9 cellular contexts compared by ENCODE assay signal in genomic region chr12:99043319-99043914, GRCh38.
A peak's percentile ranks its signal among the peaks of the same experiment; 100 is the strongest.
DNase-seq lines count a peak whose midpoint lies in the region; ATAC-seq, FAIRE-seq and TF ChIP-seq lines count a peak whose summit lies in the region.
"Had no signal": no experiment of that assay in that cellular context is flagged by ENCODE, and none has a peak within 500 bp of the region (broad histone marks: within the 10 kb centered on the region; RNA-seq: fewer than 3 reads in every experiment).

No MANE protein-coding gene starts in this region.

- H3K9me3 ChIP-seq in CD4-positive, alpha-beta T cell (ENCODE audit: control insufficient read depth, low read length) = peaks cover 5% of the 10 kb centered on the region
- peaks cover 3% of the 10 kb centered on the region; the same call in 1 of the 2 replicates for H3K9me3 ChIP-seq in Karpas-422 (ENCODE audit: low read length)
- H3K9me3 ChIP-seq in adrenal gland (replicated peaks in 1 of 3) = no peaks in the 10 kb centered on the region
- H3K9me3 ChIP-seq in right atrium auricular region = peaks cover 0 to 13% of the 10 kb centered on the region in 2 donors
- H3K9me3 ChIP-seq in sigmoid colon = peaks cover 0 to 7% (median 0%) of the 10 kb centered on the region in 4 donors

- H4K20me1 ChIP-seq in Karpas-422 (ENCODE audit: insufficient read depth, low read depth, low read length) = no peaks in the 10 kb centered on the region

- H3K4me3 ChIP-seq in Karpas-422 (ENCODE audit: low read length) (no peak overlapping the region), adrenal gland (no peak overlapping the region), right atrium auricular region (no peak overlapping the region), sigmoid colon (no peak overlapping the region)

- no peaks in the 10 kb centered on the region for H3K4me1 Mint-ChIP-seq in CD4-positive, alpha-beta T cell (ENCODE audit: low read depth)

- H3K4me2 ChIP-seq in Karpas-422 (ENCODE audit: low read depth, low read length, poor library complexity, severe bottlenecking) = peak overlapping the region; percentile 34

- no peaks in the 10 kb centered on the region for H3K79me2 ChIP-seq in Karpas-422 (ENCODE audit: low read length)

- no peak overlapping the region for H2AFZ ChIP-seq in Karpas-422 (ENCODE audit: low read length)

- H3K9ac ChIP-seq in Karpas-422 (ENCODE audit: low read length) = peak overlapping the region; percentile 48; the same call in 1 of the 2 replicates

- CTCF ChIA-PET in CD4-positive, alpha-beta T cell (lab: Charles Lee) = interaction anchor here (0.7 to 1.6 kb wide), 2 partner anchors 11 to 61 kb away, joined by 3 to 4 read pairs; no protein-coding TSS in a partner anchor

- no peaks in the 10 kb centered on the region for H3K27me3 ChIP-seq in CD4-positive, alpha-beta T cell (ENCODE audit: control insufficient read depth, insufficient read depth, low read length)
- H3K27me3 ChIP-seq in Karpas-422 (ENCODE audit: low read length) = no peaks in the 10 kb centered on the region
- H3K27me3 ChIP-seq in adrenal gland = no peaks in the 10 kb centered on the region
- H3K27me3 ChIP-seq in right atrium auricular region = no peaks in the 10 kb centered on the region
- no peaks in the 10 kb centered on the region for H3K27me3 ChIP-seq in sigmoid colon

- H3K4me1 ChIP-seq in Karpas-422 (ENCODE audit: low read length) (peaks cover 70% of the 10 kb centered on the region), adrenal gland (replicated peaks in 1 of 2) (no peaks in the 10 kb centered on the region), right atrium auricular region (no peaks in the 10 kb centered on the region), sigmoid colon (no peaks in the 10 kb centered on the region)

- WGBS in adrenal gland, 4 donors = 51 to 59% (median 56%) methylated on average over 2 of the region's 2 CpGs
- WGBS in sigmoid colon, 2 donors = 58 to 75% methylated on average over 2 of the region's 2 CpGs

- DNase-seq in CD4-positive, alpha-beta T cell = peak in 5 of 10 experiments; percentile 3 to 25 (median 16)
- DNase-seq in Karpas-422 = peak; percentile 94
- peak; percentile 35 for DNase-seq in RCC 7860 (ENCODE audit: low spot score)
- peak; percentile 50 to 87 (median 73) for DNase-seq in adrenal gland
- peak; percentile 68 for DNase-seq in right atrium auricular region (ENCODE audit: low spot score)
- no peak for DNase-seq in sigmoid colon

- no peak overlapping the region for H3K4me3 Mint-ChIP-seq in CD4-positive, alpha-beta T cell
- H3K4me3 Mint-ChIP-seq: IgD-negative memory B cell had no signal

- H3K27ac ChIP-seq in CD4-positive, alpha-beta T cell (ENCODE audit: low read depth, low read length) = no peak overlapping the region
- H3K27ac ChIP-seq in Karpas-422 (ENCODE audit: low read length) (peak overlapping the region; percentile 63), adrenal gland (no peak overlapping the region), right atrium auricular region (no peak overlapping the region), sigmoid colon (no peak overlapping the region)

- no peaks in the 10 kb centered on the region for H3K36me3 Mint-ChIP-seq in CD4-positive, alpha-beta T cell (ENCODE audit: low read depth)
- H3K36me3 Mint-ChIP-seq: IgD-negative memory B cell had no signal

- TF ChIP-seq POLR2A in adrenal gland (IDR thresholded peaks at IDR 0.05) (no peak), sigmoid colon (IDR thresholded peaks at IDR 0.05) (no peak)

- no peaks in the 10 kb centered on the region; the same call in 1 of the 2 replicates for H3K36me3 ChIP-seq in Karpas-422 (ENCODE audit: insufficient read depth, low read length)
- H3K36me3 ChIP-seq in adrenal gland (replicated peaks in 1 of 2) = no peaks in the 10 kb centered on the region
- H3K36me3 ChIP-seq in right atrium auricular region = no peaks in the 10 kb centered on the region
- H3K36me3 ChIP-seq in sigmoid colon = no peaks in the 10 kb centered on the region

- peak; percentile 59 for TF ChIP-seq CTCF in CD4-positive, alpha-beta T cell (IDR thresholded peaks at IDR 0.05)
- TF ChIP-seq CTCF in adrenal gland (IDR thresholded peaks at IDR 0.05) (peak; percentile 72 to 95 (median 83)), right atrium auricular region (IDR thresholded peaks at IDR 0.05) (peak; percentile 53 to 86), sigmoid colon (IDR thresholded peaks at IDR 0.05) (peak; percentile 29 to 84 (median 67))

- POLR2A ChIA-PET in CD4-positive, alpha-beta T cell (lab: Charles Lee) = no interaction called here

- FAIRE-seq in RCC 7860 (lab: Jason Lieb, UNC) = peak; percentile 57

- no peak overlapping the region for H3K27ac Mint-ChIP-seq in CD4-positive, alpha-beta T cell
- H3K27ac Mint-ChIP-seq: IgD-negative memory B cell had no signal

- intact Hi-C loops in CD4-positive, alpha-beta T cell (cut with DNase I, micrococcal nuclease) = loop anchor here (2.0 to 10.0 kb wide), 2 partner anchors 1511 kb away; no protein-coding TSS in a partner anchor
- intact Hi-C loops in adrenal gland (cut with DNase I) = loop anchor here in 1 of 2 donors (5.0 kb wide), 1 partner anchor 724 kb away; no protein-coding TSS in a partner anchor
- intact Hi-C loops in sigmoid colon (cut with DNase I) = loop anchor here (2.0 to 5.0 kb wide), 2 partner anchors 614 to 723 kb away; no protein-coding TSS in a partner anchor

- ATAC-seq in CD4-positive, alpha-beta T cell (ENCODE audit: poor library complexity) = no peak
- peak; percentile 71 for ATAC-seq in GM19397 (IDR thresholded peaks at IDR 0.05; ENCODE audit: unreplicated experiment)
- ATAC-seq in HG03039 (IDR thresholded peaks at IDR 0.05; ENCODE audit: unreplicated experiment) = no peak

- no peak for TF ChIP-seq EP300 in sigmoid colon (IDR thresholded peaks at IDR 0.05)

- no peaks in the 10 kb centered on the region for H3K9me2 ChIP-seq in Karpas-422 (replicated peaks; ENCODE audit: insufficient read depth, low read length)

- H3K27me3 Mint-ChIP-seq in CD4-positive, alpha-beta T cell = peaks cover 15% of the 10 kb centered on the region
- H3K27me3 Mint-ChIP-seq: IgD-negative memory B cell had no signal

- peaks cover 3% of the 10 kb centered on the region for H3K9me3 Mint-ChIP-seq in CD4-positive, alpha-beta T cell
